ENCODE assay signal across 1 cellular context in the genomic region with DNA sequence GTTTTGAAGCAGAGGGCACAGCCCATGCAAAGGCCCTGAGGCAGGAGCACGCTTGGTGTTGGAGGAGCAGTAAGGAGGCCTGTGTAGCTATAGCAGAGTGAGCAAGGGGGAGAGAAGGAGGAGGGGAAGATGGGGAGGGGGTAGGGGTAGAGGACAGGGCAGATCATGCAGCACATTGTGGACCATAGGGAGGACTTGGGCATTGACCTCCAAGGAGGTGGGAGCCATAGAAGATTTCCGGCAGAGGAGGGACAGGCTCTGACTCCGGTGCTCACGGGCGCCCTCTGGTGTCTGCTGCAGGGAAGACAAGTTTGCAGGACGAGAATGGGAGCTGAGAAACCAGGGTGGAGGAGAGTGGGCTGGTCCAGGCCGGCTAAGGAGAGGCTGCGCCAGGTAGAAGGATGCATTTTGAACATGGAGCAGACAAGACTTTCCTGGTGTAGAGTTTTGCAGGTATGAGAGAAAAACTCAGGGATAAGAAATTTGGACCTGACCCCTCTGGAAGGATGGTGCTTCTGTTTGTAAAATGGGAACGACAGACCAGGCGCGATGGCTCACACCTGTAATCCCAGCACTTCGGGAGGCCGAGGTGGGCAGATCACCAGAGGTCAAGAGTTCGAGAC.
TF ChIP-seq lines count a peak whose summit lies in the region.

No MANE protein-coding gene starts in this region.

TF ChIP-seq in GM12878, 131 proteins besides CTCF, POLR2A, EP300 and RAD21:
- TF ChIP-seq YBX1 (IDR thresholded peaks at IDR 0.05) (no peak), SMC3 (IDR thresholded peaks at IDR 0.05; ENCODE audit: borderline replicate concordance, low read length) (peak; percentile 82), YY1 (IDR thresholded peaks at IDR 0.05; ENCODE audit: low read depth, low read length) (peak; percentile 66; the same call in 1 of the 2 replicates), SMARCA5 (IDR thresholded peaks at IDR 0.05) (peak; percentile 96), IKZF1 (conservative IDR thresholded peaks at IDR 0.05) (peak; percentile 8; the same call in 1 of the 2 replicates)
